ENCODE assay signal across 19 cellular contexts in genomic region chr7:98038731-98039130, GRCh38. TPM values are rescaled to one million over a fixed set of nuclear protein-coding genes. Genes with fewer than 3 reads are reported as not detected.
"Had no signal": no experiment of that assay in that cellular context is flagged by ENCODE, and none has a peak within 500 bp of the region (broad histone marks: within the 10 kb centered on the region; RNA-seq: fewer than 3 reads in every experiment).

No MANE protein-coding gene starts in this region.

- FAIRE-seq: TTC549 had no signal

- H3K4me3 Mint-ChIP-seq: activated B cell treated with CpG ODN at 0.5 μM for 24 hours; activated CD4-positive, alpha-beta T cell treated with anti-CD3 and anti-CD28 coated beads, Interleukin-2, amount 10 ng/mL, durations not matched to agents 7 days and 5 days; T-helper 17 cell had no signal

- H3K4me3 ChIP-seq: adrenal gland, gastrocnemius medialis, psoas muscle, sigmoid colon had no signal

- H3K27me3 ChIP-seq: adrenal gland, brain microvascular endothelial cell, gastrocnemius medialis had no signal

- H3K4me1 ChIP-seq: adrenal gland, gastrocnemius medialis, psoas muscle, sigmoid colon had no signal

- H3K27ac Mint-ChIP-seq: activated B cell treated with CpG ODN at 0.5 μM for 24 hours; activated CD4-positive, alpha-beta T cell treated with anti-CD3 and anti-CD28 coated beads, Interleukin-2, amount 10 ng/mL, durations not matched to agents 7 days and 5 days; T-helper 17 cell had no signal

- H3K9me3 Mint-ChIP-seq: activated B cell treated with CpG ODN at 0.5 μM for 24 hours; activated CD4-positive, alpha-beta T cell treated with anti-CD3 and anti-CD28 coated beads, Interleukin-2, amount 10 ng/mL, durations not matched to agents 7 days and 5 days had no signal

- DNase-seq: activated B cell treated with CpG ODN at 0.5 μM for 24 hours; activated CD4-positive, alpha-beta T cell treated with anti-CD3 and anti-CD28 coated beads, Interleukin-2, amount 10 ng/mL, durations not matched to agents 7 days and 5 days; activated naive CD4-positive, alpha-beta T cell treated with anti-CD3 and anti-CD28 coated beads, Interleukin-2, amount 50 U/mL, for 16 hours; activated T-cell treated with anti-CD3 and anti-CD28 coated beads for 4 hours; adrenal gland; brain microvascular endothelial cell; effector CD4-positive, alpha-beta T cell; gastrocnemius medialis; kidney glomerular epithelial cell; psoas muscle; sigmoid colon; stimulated activated naive CD4-positive, alpha-beta T cell treated with Interleukin-2 at 50 U/mL for 16 hours; T-helper 17 cell had no signal

- ATAC-seq: gastrocnemius medialis, psoas muscle, T-helper 17 cell had no signal

- H3K27ac ChIP-seq: adrenal gland, brain microvascular endothelial cell, gastrocnemius medialis, psoas muscle, sigmoid colon had no signal

- H3K4me1 Mint-ChIP-seq: activated B cell treated with CpG ODN at 0.5 μM for 24 hours; activated CD4-positive, alpha-beta T cell treated with anti-CD3 and anti-CD28 coated beads, Interleukin-2, amount 10 ng/mL, durations not matched to agents 7 days and 5 days had no signal

- H3K36me3 ChIP-seq: adrenal gland, brain microvascular endothelial cell, gastrocnemius medialis, sigmoid colon had no signal

RNA-seq across cellular contexts. Expression of gene OCM2, which starts 48.7 kb away (rescaled TPM):
- total RNA-seq: activated B cell treated with CpG ODN at 0.5 μM for 24 hours; activated CD4-positive, alpha-beta T cell treated with anti-CD3 and anti-CD28 coated beads, Interleukin-2, amount 10 ng/mL, durations not matched to agents 7 days and 5 days; activated CD8-positive, alpha-beta memory T cell treated with anti-CD3 and anti-CD28 coated beads for 36 hours; adrenal gland; fibroblast of lung; gastrocnemius medialis; lower leg skin; psoas muscle; sigmoid colon; T-helper 17 cell; temporal lobe; urinary bladder had no signal
- polyA plus RNA-seq: adrenal gland, fibroblast of lung, psoas muscle, sigmoid colon, urinary bladder had no signal
